In the genomic region with DNA sequence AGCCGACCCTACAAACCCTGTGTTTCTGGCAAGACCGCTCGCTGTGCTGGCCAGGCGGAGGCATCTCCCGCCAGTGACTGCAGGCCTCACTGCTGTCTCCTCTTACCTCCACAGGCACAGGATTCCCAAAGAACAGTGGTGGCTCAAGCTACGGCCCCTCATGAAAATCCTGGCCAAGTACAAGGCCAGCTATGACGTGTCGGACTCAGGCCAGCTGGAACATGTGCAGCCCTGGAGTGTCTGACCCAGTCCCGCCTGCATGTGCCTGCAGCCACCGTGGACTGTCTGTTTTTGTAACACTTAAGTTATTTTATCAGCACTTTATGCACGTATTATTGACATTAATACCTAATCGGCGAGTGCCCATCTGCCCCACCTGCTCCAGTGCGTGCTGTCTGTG, we compare ENCODE assay signal across 13 cellular contexts. TPM values are rescaled to one million over a fixed set of nuclear protein-coding genes. Genes with fewer than 3 reads are reported as not detected.
DNase-seq lines count a peak whose midpoint lies in the region; TF ChIP-seq lines count a peak whose summit lies in the region.
"Had no signal": no experiment of that assay in that cellular context is flagged by ENCODE, and none has a peak within 500 bp of the region (broad histone marks: within the 10 kb centered on the region; RNA-seq: fewer than 3 reads in every experiment).

No MANE protein-coding gene starts in this region.

- intact Hi-C loops in ascending aorta (cut with DNase I): no loop called here

- H3K4me1 ChIP-seq in ascending aorta: peaks cover 0 to 30% of the 10 kb centered on the region in 2 donors
- H3K4me1 ChIP-seq in fibroblast of lung (ENCODE audit: control insufficient read depth, extremely low read depth, insufficient read depth, low read length): no peaks in the 10 kb centered on the region
- H3K4me1 ChIP-seq in mesenchymal stem cell (ENCODE audit: control insufficient read depth, insufficient read depth, low read depth, low read length): peaks cover 2% of the 10 kb centered on the region
- no peaks in the 10 kb centered on the region for H3K4me1 ChIP-seq in mesendoderm (ENCODE audit: control insufficient read depth, low read depth, low read length)

- H3K79me2 ChIP-seq in fibroblast of lung (ENCODE audit: control insufficient read depth, insufficient read depth, low read length) (no peaks in the 10 kb centered on the region), mesendoderm (ENCODE audit: control insufficient read depth, insufficient read depth, low read length) (no peaks in the 10 kb centered on the region)

- H3K27ac ChIP-seq in ascending aorta (peak overlapping the region; percentile 59 to 82), fibroblast of lung (ENCODE audit: insufficient read depth, low read length) (peak overlapping the region; percentile 43), mesenchymal stem cell (ENCODE audit: low read length, poor library complexity, severe bottlenecking) (no peak overlapping the region), temporal lobe (ENCODE audit: low read depth, low read length) (peak overlapping the region; percentile 0), mesendoderm (ENCODE audit: low read depth, low read length) (no peak overlapping the region)

- H4K8ac ChIP-seq in mesenchymal stem cell (ENCODE audit: low read length) (no peak overlapping the region), mesendoderm (ENCODE audit: low read depth, low read length) (no peak overlapping the region)

- no peak overlapping the region for H2BK120ac ChIP-seq in mesenchymal stem cell (ENCODE audit: low read depth, low read length)
- H2BK120ac ChIP-seq in mesendoderm (ENCODE audit: low read depth, low read length): no peak overlapping the region

- TF ChIP-seq CTCF in ascending aorta (IDR thresholded peaks at IDR 0.05): no peak
- TF ChIP-seq CTCF in fibroblast of lung (conservative IDR thresholded peaks at IDR 0.05 in 1 of 2, IDR thresholded peaks at IDR 0.05 in 1 of 2; ENCODE audit: low read depth in 1 of 2, low read length in 2 of 2): no peak

- H4K91ac ChIP-seq in mesenchymal stem cell (ENCODE audit: low read length): no peak overlapping the region

- 96% methylated on average over 13 of the region's 14 CpGs for WGBS in mesenchymal stem cell
- no CpG with 5 or more reads among the region's 14 CpGs for WGBS in mesendoderm (ENCODE audit: extremely low coverage, insufficient coverage, low lambda C conversion rate)

- no peak overlapping the region for H3K4me2 ChIP-seq in fibroblast of lung (ENCODE audit: extremely low read depth, insufficient read depth, low read length)
- H3K4me2 ChIP-seq in mesenchymal stem cell (ENCODE audit: low read length, poor library complexity, severe bottlenecking): no peak overlapping the region
- H3K4me2 ChIP-seq in mesendoderm (ENCODE audit: low read length): no peak overlapping the region
- H3K4me2 ChIP-seq: GM23338, SK-N-SH had no signal

- H3K27me3 ChIP-seq in ascending aorta (no peaks in the 10 kb centered on the region), fibroblast of lung (ENCODE audit: control insufficient read depth, insufficient read depth, low read length) (no peaks in the 10 kb centered on the region), mesenchymal stem cell (ENCODE audit: control insufficient read depth in 1 of 2, insufficient read depth in 1 of 2, low read length in 2 of 2) (no peaks in the 10 kb centered on the region), mesendoderm (ENCODE audit: insufficient read depth, low read length, poor library complexity) (no peaks in the 10 kb centered on the region)

- DNase-seq in ascending aorta (ENCODE audit: low spot score in 2 of 2) (no peak), fibroblast of lung (ENCODE audit: low read depth in 2 of 2) (peak in 1 of 2 donors; percentile 24), mesenchymal stem cell (no peak), RKO (ENCODE audit: low spot score) (no peak), DMS 273 treated with DMSO at 0.1 percent for 48 hours (lab: John Stamatoyannopoulos, UW) (no peak), HUDEP-2 (lab: John Stamatoyannopoulos, UW; ENCODE audit: unreplicated experiment in 76 of 76) (no peak), mesendoderm (no peak)
- DNase-seq: activated CD8-positive, alpha-beta memory T cell treated with anti-CD3 and anti-CD28 coated beads for 24 hours; CD4-positive, alpha-beta memory T cell; NCI-H1092; SK-N-SH had no signal

- H3K9ac ChIP-seq in fibroblast of lung (ENCODE audit: insufficient read depth, low read length) (no peak overlapping the region), mesenchymal stem cell (ENCODE audit: low read length) (peak overlapping the region; percentile 71), mesendoderm (ENCODE audit: low read length) (no peak overlapping the region)
- H3K9ac ChIP-seq: SK-N-SH had no signal

- H3K56ac ChIP-seq in mesendoderm (ENCODE audit: low read length): no peak overlapping the region

- H3K18ac ChIP-seq in mesenchymal stem cell (ENCODE audit: low read depth in 1 of 2, low read length in 2 of 2) (no peak overlapping the region), mesendoderm (ENCODE audit: low read length) (no peak overlapping the region)

- no peaks in the 10 kb centered on the region for H3K9me3 ChIP-seq in ascending aorta
- H3K9me3 ChIP-seq in fibroblast of lung (ENCODE audit: control insufficient read depth, insufficient read depth, low read depth, low read length): no peaks in the 10 kb centered on the region
- no peaks in the 10 kb centered on the region for H3K9me3 ChIP-seq in mesenchymal stem cell (ENCODE audit: control insufficient read depth, low read length)
- H3K9me3 ChIP-seq: SK-N-SH had no signal

- H2BK12ac ChIP-seq in mesenchymal stem cell (ENCODE audit: low read length in 2 of 2): no peak overlapping the region

- H2AFZ ChIP-seq in fibroblast of lung (ENCODE audit: low read length) (no peak overlapping the region), mesenchymal stem cell (ENCODE audit: low read depth, low read length) (no peak overlapping the region)
- H2AFZ ChIP-seq: GM23338 had no signal

- H3K4ac ChIP-seq in mesenchymal stem cell (ENCODE audit: low read depth in 1 of 2, low read length in 2 of 2): no peak overlapping the region
- no peak overlapping the region for H3K4ac ChIP-seq in mesendoderm (ENCODE audit: low read depth, low read length)

- H4K5ac ChIP-seq in mesendoderm (ENCODE audit: low read length): no peak overlapping the region

- H3K14ac ChIP-seq in mesenchymal stem cell (ENCODE audit: low read length in 2 of 2): no peak overlapping the region

- H4K20me1 ChIP-seq in fibroblast of lung (ENCODE audit: control insufficient read depth, extremely low read depth, insufficient read depth, low read length): no peaks in the 10 kb centered on the region

- no peak overlapping the region for H2BK15ac ChIP-seq in mesenchymal stem cell (ENCODE audit: low read depth, poor library complexity, severe bottlenecking)
- H2BK15ac ChIP-seq in mesendoderm (replicated peaks; ENCODE audit: low read depth): no peak overlapping the region

- no peak overlapping the region for H2AK5ac ChIP-seq in mesenchymal stem cell (ENCODE audit: low read length, severe bottlenecking)
- no peak overlapping the region for H2AK5ac ChIP-seq in mesendoderm (ENCODE audit: low read length)

- H3K79me1 ChIP-seq in mesenchymal stem cell (replicated peaks; ENCODE audit: low read length, poor library complexity, severe bottlenecking) (peaks cover 23% of the 10 kb centered on the region), mesendoderm (ENCODE audit: low read length) (no peaks in the 10 kb centered on the region)

- H3K23ac ChIP-seq in mesenchymal stem cell (ENCODE audit: low read length in 2 of 2) (no peak overlapping the region), mesendoderm (ENCODE audit: low read length) (no peak overlapping the region)

- H3K4me3 ChIP-seq in ascending aorta: no peak overlapping the region
- no peak overlapping the region for H3K4me3 ChIP-seq in fibroblast of lung (replicated peaks in 1 of 4; ENCODE audit: control extremely low read depth in 1 of 4, insufficient read depth in 1 of 4, low read depth in 3 of 4, low read length in 4 of 4)
- H3K4me3 ChIP-seq in mesenchymal stem cell (ENCODE audit: insufficient read depth in 1 of 2, low read depth in 1 of 2, low read length in 2 of 2): no peak overlapping the region
- H3K4me3 ChIP-seq in mesendoderm (ENCODE audit: low read length): no peak overlapping the region
- H3K4me3 ChIP-seq: GM23338 had no signal

- peaks cover 50 to 95% of the 10 kb centered on the region in 2 donors for H3K36me3 ChIP-seq in ascending aorta
- H3K36me3 ChIP-seq in fibroblast of lung (ENCODE audit: control insufficient read depth, insufficient read depth, low read length): peaks cover 49% of the 10 kb centered on the region
- peaks cover 77 to 92% of the 10 kb centered on the region in 2 experiments for H3K36me3 ChIP-seq in mesenchymal stem cell (ENCODE audit: control insufficient read depth in 1 of 2, insufficient read depth in 2 of 2, low read depth in 1 of 2, low read length in 2 of 2)
- peaks cover 25% of the 10 kb centered on the region for H3K36me3 ChIP-seq in mesendoderm (ENCODE audit: control insufficient read depth, insufficient read depth, low read length)

- H2BK5ac ChIP-seq in mesenchymal stem cell (ENCODE audit: low read depth, low read length, poor library complexity, severe bottlenecking) (no peak overlapping the region), mesendoderm (ENCODE audit: low read length) (no peak overlapping the region)

RNA-seq across cellular contexts. Expression of gene PITRM1, which starts 36.2 kb away (rescaled TPM):
- total RNA-seq in ascending aorta: 110 TPM
- 40.6 and 73.7 TPM in 2 replicates for total RNA-seq in fibroblast of lung
- 53.1 and 91.5 TPM in 2 replicates for polyA plus RNA-seq in fibroblast of lung
- 65.0 and 99.5 TPM in 2 replicates for polyA plus RNA-seq in fibroblast of lung (2012)
- polyA minus RNA-seq in fibroblast of lung (ENCODE audit: low replicate concordance): 76.6 and 130 TPM in 2 replicates
- 53.6 TPM for polyA plus RNA-seq in mesenchymal stem cell (2013, experiment 1 of 2)
- polyA plus RNA-seq in mesenchymal stem cell (2013, experiment 2 of 2): 50.9 TPM
- 48.4 TPM for total RNA-seq in temporal lobe
- polyA plus RNA-seq in mesendoderm (2013, experiment 1 of 2): 26.4 TPM
- 26.5 TPM for polyA plus RNA-seq in mesendoderm (2013, experiment 2 of 2)

Comparison
In these comparisons a context has a peak if more than half of its experiments do, and no peak if none do; other contexts are left out.
1. H3K27ac ChIP-seq: peak in ascending aorta (2 of 2), fibroblast of lung (single experiment) and temporal lobe (single experiment); none in mesenchymal stem cell (single experiment) and mesendoderm (single experiment).